In the genomic region with DNA sequence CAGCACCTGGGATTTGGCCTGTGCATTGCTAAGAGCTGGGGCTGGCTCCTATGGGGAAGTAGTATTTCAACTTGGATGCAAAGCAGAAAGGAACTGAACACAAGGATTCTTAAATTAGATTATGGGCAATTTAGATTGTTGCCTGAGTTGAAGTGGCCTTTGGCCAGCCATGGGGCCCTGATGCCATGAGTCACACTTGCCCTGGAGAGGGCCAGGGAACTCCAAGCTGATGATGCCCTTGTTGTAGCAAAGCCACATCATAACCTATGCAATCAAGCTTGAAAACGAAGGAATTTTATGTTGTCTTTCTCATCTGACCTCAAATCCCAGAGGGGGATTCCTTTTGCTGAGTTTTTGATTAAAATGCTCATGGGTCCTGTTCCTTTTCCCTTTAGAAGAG, we compare ENCODE assay signal across 15 cellular contexts. TPM values are rescaled to one million over a fixed set of nuclear protein-coding genes. Genes with fewer than 3 reads are reported as not detected.
DNase-seq lines count a peak whose midpoint lies in the region; ATAC-seq, FAIRE-seq and TF ChIP-seq lines count a peak whose summit lies in the region.
"Had no signal": no experiment of that assay in that cellular context is flagged by ENCODE, and none has a peak within 500 bp of the region (broad histone marks: within the 10 kb centered on the region; RNA-seq: fewer than 3 reads in every experiment).

No MANE protein-coding gene starts in this region.

- H3K79me2 ChIP-seq in SK-N-SH (ENCODE audit: insufficient read depth) = no peaks in the 10 kb centered on the region

- H2AFZ ChIP-seq in SK-N-SH (ENCODE audit: low read depth) = no peak overlapping the region

- no peaks in the 10 kb centered on the region for H3K27me3 Mint-ChIP-seq in activated T-cell treated with anti-CD3 and anti-CD28 coated beads, Interleukin-2, amount 50 U/mL, for 24 hours

- peaks cover 55% of the 10 kb centered on the region for H3K4me1 Mint-ChIP-seq in activated T-cell treated with anti-CD3 and anti-CD28 coated beads, Interleukin-2, amount 50 U/mL, for 24 hours (ENCODE audit: low read depth)

- DNase-seq in activated T-cell treated with anti-CD3 and anti-CD28 coated beads, Interleukin-2, amount 50 U/mL, for 24 hours = no peak
- DNase-seq in activated T-cell treated with anti-CD3 and anti-CD28 coated beads, Interleukin-2, amount 50 U/mL, for 1 hour = no peak
- DNase-seq in SK-N-SH (no peak), fibroblast of mammary gland (ENCODE audit: low read depth) (peak; percentile 96), small intestine (peak; percentile 95), Kasumi-1 (lab: John Stamatoyannopoulos, UW) (no peak)
- DNase-seq: activated CD4-positive, alpha-beta T cell treated with anti-CD3 and anti-CD28 coated beads, Interleukin-2, amount 50 U/mL, for 1 hour; AML-193; body of pancreas; NCI-H345; stimulated activated CD4-positive, alpha-beta T cell treated with anti-CD3 and anti-CD28 coated beads, Interleukin-12 subunit alpha, Interleukin-12 subunit beta, amount 100 ng/mL, for 4 hours had no signal

- H3K9me2 ChIP-seq in SK-N-SH = no peaks in the 10 kb centered on the region

- TF ChIP-seq EP300 in SK-N-SH (IDR thresholded peaks at IDR 0.05; ENCODE audit: borderline replicate concordance in 1 of 2, low read depth in 1 of 2, low read length in 1 of 2) = no peak

- peak overlapping the region; percentile 40 to 84; a peak in 3 of 4 replicates for H3K27ac ChIP-seq in SK-N-SH (ENCODE audit: low read depth in 2 of 2, low read length in 1 of 2)
- peak overlapping the region; percentile 69 to 83 for H3K27ac ChIP-seq in small intestine (ENCODE audit: low read depth in 1 of 2, low read length in 1 of 2)
- H3K27ac ChIP-seq: body of pancreas, KMS-11 had no signal

- H3K9me3 ChIP-seq in SK-N-SH = no peaks in the 10 kb centered on the region
- H3K9me3 ChIP-seq in small intestine (ENCODE audit: control insufficient read depth, low read depth) = no peaks in the 10 kb centered on the region
- H3K9me3 ChIP-seq: body of pancreas had no signal

- no peak overlapping the region for H3K9ac ChIP-seq in SK-N-SH
- H3K9ac ChIP-seq: KMS-11 had no signal

- peaks cover 46 to 68% of the 10 kb centered on the region in 2 experiments for H3K36me3 ChIP-seq in SK-N-SH (replicated peaks in 1 of 2; ENCODE audit: control insufficient read depth in 1 of 2, insufficient read depth in 2 of 2, low read length in 1 of 2)
- H3K36me3 ChIP-seq in small intestine (ENCODE audit: control insufficient read depth in 2 of 2, insufficient read depth in 2 of 2, low read length in 2 of 2) = peaks cover 15 to 18% of the 10 kb centered on the region in 2 donors

- H3F3A ChIP-seq in SK-N-SH (replicated peaks; ENCODE audit: insufficient read depth) = peaks cover 33% of the 10 kb centered on the region

- H3K27ac Mint-ChIP-seq in activated T-cell treated with anti-CD3 and anti-CD28 coated beads, Interleukin-2, amount 50 U/mL, for 24 hours = peak overlapping the region; percentile 80

- H3K4me1 ChIP-seq in SK-N-SH (ENCODE audit: control insufficient read depth in 1 of 2, insufficient read depth in 2 of 2, low read depth in 1 of 2, low read length in 1 of 2) (peaks cover 0 to 9% of the 10 kb centered on the region in 2 experiments; a peak in 3 of 4 replicates), small intestine (ENCODE audit: control insufficient read depth in 2 of 2, insufficient read depth in 1 of 2, low read depth in 1 of 2, low read length in 1 of 2) (peaks cover 12 to 23% of the 10 kb centered on the region in 2 donors)

- CTCF ChIA-PET in SK-N-SH (lab: Yijun Ruan, JAX) = interaction anchor here (0.8 to 3.3 kb wide), 9 partner anchors 12 to 130 kb away, joined by 3 to 15 read pairs (median 4); a partner anchor contains a TSS

- WGBS in SK-N-SH (ENCODE audit: low lambda C conversion rate) = 0% methylated on average over 1 of the region's 1 CpG
- WGBS in small intestine, 3 donors = 9 to 56% (median 33%) methylated on average over 1 of the region's 1 CpG

- H3K4me2 ChIP-seq in SK-N-SH = peak overlapping the region; percentile 51; the same call in 1 of the 2 replicates
- H3K4me2 ChIP-seq: KMS-11 had no signal

- peaks cover 36% of the 10 kb centered on the region for H4K20me1 ChIP-seq in SK-N-SH (ENCODE audit: insufficient read depth)

- no peak for FAIRE-seq in small intestine (lab: Jason Lieb, UNC)
- FAIRE-seq: frontal cortex had no signal

- peaks cover 85% of the 10 kb centered on the region for H3K36me3 Mint-ChIP-seq in activated T-cell treated with anti-CD3 and anti-CD28 coated beads, Interleukin-2, amount 50 U/mL, for 24 hours (ENCODE audit: low read depth)

- H3K27me3 ChIP-seq in SK-N-SH (ENCODE audit: insufficient read depth) (no peaks in the 10 kb centered on the region), small intestine (ENCODE audit: control insufficient read depth in 2 of 2, insufficient read depth in 2 of 2, low read length in 2 of 2) (no peaks in the 10 kb centered on the region)
- H3K27me3 ChIP-seq: body of pancreas had no signal

- no peak overlapping the region for H3K4me3 ChIP-seq in SK-N-SH (ENCODE audit: low read depth in 2 of 2, low read length in 1 of 2)
- no peak overlapping the region for H3K4me3 ChIP-seq in fibroblast of mammary gland (ENCODE audit: control insufficient read depth, low read depth, low read length)
- no peak overlapping the region for H3K4me3 ChIP-seq in small intestine (ENCODE audit: low read depth in 1 of 2, low read length in 2 of 2)
- H3K4me3 ChIP-seq: body of pancreas had no signal

- TF ChIP-seq RAD21 in SK-N-SH (IDR thresholded peaks at IDR 0.05; ENCODE audit: low read length) = no peak

- no peaks in the 10 kb centered on the region for H3K9me3 Mint-ChIP-seq in activated T-cell treated with anti-CD3 and anti-CD28 coated beads, Interleukin-2, amount 50 U/mL, for 24 hours

- POLR2A ChIA-PET in SK-N-SH (lab: Yijun Ruan, JAX) = no interaction called here

- ATAC-seq in GM18873 (IDR thresholded peaks at IDR 0.05; ENCODE audit: low FRiP score, unreplicated experiment) (no peak), GM21723 (IDR thresholded peaks at IDR 0.05; ENCODE audit: unreplicated experiment) (no peak)
- ATAC-seq: body of pancreas had no signal

- H3K4me3 Mint-ChIP-seq in activated T-cell treated with anti-CD3 and anti-CD28 coated beads, Interleukin-2, amount 50 U/mL, for 24 hours = no peak overlapping the region

- TF ChIP-seq CTCF in SK-N-SH (IDR thresholded peaks at IDR 0.05) (no peak), fibroblast of mammary gland (conservative IDR thresholded peaks at IDR 0.05; ENCODE audit: control insufficient read depth, insufficient read depth, low read depth, low read length) (no peak)

TF ChIP-seq in SK-N-SH, 30 proteins besides CTCF, POLR2A, EP300 and RAD21 (continues in another document):
- TF ChIP-seq FOXJ3 (CRISPR knock-in tag; IDR thresholded peaks at IDR 0.05) = no peak
- TF ChIP-seq, protein P1, sequence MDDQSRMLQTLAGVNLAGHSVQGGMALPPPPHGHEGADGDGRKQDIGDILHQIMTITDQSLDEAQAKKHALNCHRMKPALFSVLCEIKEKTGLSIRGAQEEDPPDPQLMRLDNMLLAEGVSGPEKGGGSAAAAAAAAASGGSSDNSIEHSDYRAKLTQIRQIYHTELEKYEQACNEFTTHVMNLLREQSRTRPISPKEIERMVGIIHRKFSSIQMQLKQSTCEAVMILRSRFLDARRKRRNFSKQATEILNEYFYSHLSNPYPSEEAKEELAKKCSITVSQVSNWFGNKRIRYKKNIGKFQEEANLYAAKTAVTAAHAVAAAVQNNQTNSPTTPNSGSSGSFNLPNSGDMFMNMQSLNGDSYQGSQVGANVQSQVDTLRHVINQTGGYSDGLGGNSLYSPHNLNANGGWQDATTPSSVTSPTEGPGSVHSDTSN (IDR thresholded peaks at IDR 0.05) = peak; percentile 38
- TF ChIP-seq ELF1 (IDR thresholded peaks at IDR 0.05) = no peak
- TF ChIP-seq SIN3A (IDR thresholded peaks at IDR 0.05; ENCODE audit: borderline replicate concordance, low read depth, low read length) = peak; percentile 18; the same call in 1 of the 2 replicates
- TF ChIP-seq, protein P2, sequence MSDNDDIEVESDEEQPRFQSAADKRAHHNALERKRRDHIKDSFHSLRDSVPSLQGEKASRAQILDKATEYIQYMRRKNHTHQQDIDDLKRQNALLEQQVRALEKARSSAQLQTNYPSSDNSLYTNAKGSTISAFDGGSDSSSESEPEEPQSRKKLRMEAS (IDR thresholded peaks at IDR 0.05; ENCODE audit: low read depth) = no peak
- TF ChIP-seq NFIC (IDR thresholded peaks at IDR 0.05; ENCODE audit: borderline replicate concordance) = peak; percentile 51; the same call in 1 of the 2 replicates
- TF ChIP-seq RFX5 (IDR thresholded peaks at IDR 0.05; ENCODE audit: low read length) = no peak
- TF ChIP-seq MEF2A (IDR thresholded peaks at IDR 0.05; ENCODE audit: borderline replicate concordance, low read depth) = no peak
- TF ChIP-seq, protein P3, sequence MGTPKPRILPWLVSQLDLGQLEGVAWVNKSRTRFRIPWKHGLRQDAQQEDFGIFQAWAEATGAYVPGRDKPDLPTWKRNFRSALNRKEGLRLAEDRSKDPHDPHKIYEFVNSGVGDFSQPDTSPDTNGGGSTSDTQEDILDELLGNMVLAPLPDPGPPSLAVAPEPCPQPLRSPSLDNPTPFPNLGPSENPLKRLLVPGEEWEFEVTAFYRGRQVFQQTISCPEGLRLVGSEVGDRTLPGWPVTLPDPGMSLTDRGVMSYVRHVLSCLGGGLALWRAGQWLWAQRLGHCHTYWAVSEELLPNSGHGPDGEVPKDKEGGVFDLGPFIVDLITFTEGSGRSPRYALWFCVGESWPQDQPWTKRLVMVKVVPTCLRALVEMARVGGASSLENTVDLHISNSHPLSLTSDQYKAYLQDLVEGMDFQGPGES (IDR thresholded peaks at IDR 0.05; ENCODE audit: low read depth, low read length) = no peak
- TF ChIP-seq SMC3 (IDR thresholded peaks at IDR 0.05; ENCODE audit: low read depth, low read length) = no peak
- no peak for TF ChIP-seq EZH2phosphoT487 (IDR thresholded peaks at IDR 0.05; ENCODE audit: borderline replicate concordance, low read depth)
- TF ChIP-seq POLR2AphosphoS5 (IDR thresholded peaks at IDR 0.05; ENCODE audit: low read depth, low read length) = peak; percentile 40; the same call in 1 of the 2 replicates
- TF ChIP-seq GATA2 (CRISPR knock-in tag; IDR thresholded peaks at IDR 0.05) = no peak
- no peak for TF ChIP-seq RCOR1 (IDR thresholded peaks at IDR 0.05; ENCODE audit: low read length)

RNA-seq across cellular contexts. Expression of a gene that starts 3.9 kb away (rescaled TPM):
- polyA plus RNA-seq in SK-N-SH (2012; rRNA removed) = 0.08 TPM in 1 of 2 replicates, not detected in the other
- not detected in 2 replicates for polyA plus RNA-seq in SK-N-SH (2012; cell fraction: cytosol; rRNA removed)
- 0.10 TPM in 1 of 2 replicates, not detected in the other for polyA plus RNA-seq in SK-N-SH (2012; cell fraction: nucleus; rRNA removed)
- polyA plus RNA-seq in small intestine = under 1 TPM in 1 of 3 donors, not detected in 2; 0.04 TPM

RNA-seq across cellular contexts. Expression of a gene that starts 44.1 kb away (rescaled TPM):
- polyA plus RNA-seq in SK-N-SH (2012; rRNA removed) (1.5 and 2.8 TPM in 2 replicates), small intestine (10 to 100 TPM in 1 of 3 donors, 1 to 10 TPM in 2; 3.1 to 15.4 (median 8.3) TPM)
- polyA plus RNA-seq in SK-N-SH (2012; cell fraction: cytosol; rRNA removed) = 1.6 and 2.7 TPM in 2 replicates
- polyA plus RNA-seq in SK-N-SH (2012; cell fraction: nucleus; rRNA removed) = 7.1 and 9.0 TPM in 2 replicates

RNA-seq across cellular contexts. Expression of a gene that starts 51.0 kb away (rescaled TPM):
- 11.9 and 13.7 TPM in 2 replicates for polyA plus RNA-seq in SK-N-SH (2012; rRNA removed)
- polyA plus RNA-seq in SK-N-SH (2012; cell fraction: cytosol; rRNA removed) = 4.4 and 7.2 TPM in 2 replicates
- 51.1 and 59.6 TPM in 2 replicates for polyA plus RNA-seq in SK-N-SH (2012; cell fraction: nucleus; rRNA removed)
- 10 to 100 TPM; 10.8 to 19.2 (median 11.3) TPM for polyA plus RNA-seq in small intestine

Comparison
In these comparisons a context has a peak if more than half of its experiments do, and no peak if none do; other contexts are left out.
1. DNase-seq: peak in fibroblast of mammary gland (single experiment) and small intestine (single experiment); none in activated T-cell treated with anti-CD3 and anti-CD28 coated beads, Interleukin-2, amount 50 U/mL, for 24 hours (single experiment), activated T-cell treated with anti-CD3 and anti-CD28 coated beads, Interleukin-2, amount 50 U/mL, for 1 hour (single experiment), SK-N-SH (single experiment) and Kasumi-1 (0 of 2).